Comparison of ENCODE assay signal across 1 cellular context in the genomic region with DNA sequence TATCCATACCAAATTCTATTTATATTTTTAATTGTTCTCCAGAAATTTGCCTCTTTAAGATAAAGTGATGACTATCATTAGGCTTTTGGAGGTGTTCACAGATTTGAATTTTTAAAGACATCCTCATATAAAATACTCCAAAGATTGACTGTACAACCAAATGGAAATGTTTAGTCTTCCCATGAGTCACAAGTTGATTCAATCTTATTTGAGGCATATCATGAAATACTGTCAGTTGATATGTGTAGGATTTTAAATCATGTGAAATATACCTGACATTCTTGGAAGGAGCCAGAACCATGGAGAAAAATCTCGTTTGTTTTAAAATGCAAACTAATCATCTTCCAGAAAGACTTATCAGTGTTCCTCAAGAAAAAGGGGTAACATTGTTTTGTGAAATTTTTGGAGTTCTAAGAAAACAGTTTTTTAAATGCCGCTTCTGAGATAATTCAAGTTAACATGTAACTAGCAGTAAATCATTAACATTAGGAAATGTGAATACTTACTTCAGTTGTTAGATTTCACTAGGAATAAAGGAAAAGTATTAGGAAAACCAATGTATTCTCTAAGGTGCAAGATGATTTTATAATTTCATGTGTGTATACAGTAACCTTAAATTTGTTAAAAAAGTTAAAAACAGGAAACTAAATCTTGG.
TF ChIP-seq lines count a peak whose summit lies in the region.

No MANE protein-coding gene starts in this region.

TF ChIP-seq in HepG2, 621 proteins besides CTCF, POLR2A, EP300 and RAD21 (continued from another document):
- TF ChIP-seq, protein P1, sequence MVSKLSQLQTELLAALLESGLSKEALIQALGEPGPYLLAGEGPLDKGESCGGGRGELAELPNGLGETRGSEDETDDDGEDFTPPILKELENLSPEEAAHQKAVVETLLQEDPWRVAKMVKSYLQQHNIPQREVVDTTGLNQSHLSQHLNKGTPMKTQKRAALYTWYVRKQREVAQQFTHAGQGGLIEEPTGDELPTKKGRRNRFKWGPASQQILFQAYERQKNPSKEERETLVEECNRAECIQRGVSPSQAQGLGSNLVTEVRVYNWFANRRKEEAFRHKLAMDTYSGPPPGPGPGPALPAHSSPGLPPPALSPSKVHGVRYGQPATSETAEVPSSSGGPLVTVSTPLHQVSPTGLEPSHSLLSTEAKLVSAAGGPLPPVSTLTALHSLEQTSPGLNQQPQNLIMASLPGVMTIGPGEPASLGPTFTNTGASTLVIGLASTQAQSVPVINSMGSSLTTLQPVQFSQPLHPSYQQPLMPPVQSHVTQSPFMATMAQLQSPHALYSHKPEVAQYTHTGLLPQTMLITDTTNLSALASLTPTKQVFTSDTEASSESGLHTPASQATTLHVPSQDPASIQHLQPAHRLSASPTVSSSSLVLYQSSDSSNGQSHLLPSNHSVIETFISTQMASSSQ (IDR thresholded peaks at IDR 0.05; ENCODE audit: low read depth), result peak; percentile 76
- TF ChIP-seq, protein P1 (CRISPR knock-in tag; IDR thresholded peaks at IDR 0.05; ENCODE audit: borderline replicate concordance), result peak; percentile 75; the same call in 1 of the 2 replicates
- peak; percentile 65 for TF ChIP-seq HNRNPUL1 (IDR thresholded peaks at IDR 0.05; ENCODE audit: low read depth, low read length)
- TF ChIP-seq NFE2L1 (CRISPR knock-in tag; IDR thresholded peaks at IDR 0.05; ENCODE audit: borderline replicate concordance), result no peak
- no peak for TF ChIP-seq NKX3-1 (CRISPR knock-in tag; IDR thresholded peaks at IDR 0.05)
- TF ChIP-seq ZNF607 (CRISPR knock-in tag; IDR thresholded peaks at IDR 0.05; ENCODE audit: borderline replicate concordance), result no peak
- TF ChIP-seq, protein P2, sequence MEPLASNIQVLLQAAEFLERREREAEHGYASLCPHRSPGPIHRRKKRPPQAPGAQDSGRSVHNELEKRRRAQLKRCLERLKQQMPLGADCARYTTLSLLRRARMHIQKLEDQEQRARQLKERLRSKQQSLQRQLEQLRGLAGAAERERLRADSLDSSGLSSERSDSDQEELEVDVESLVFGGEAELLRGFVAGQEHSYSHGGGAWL (CRISPR knock-in tag; IDR thresholded peaks at IDR 0.05), result no peak
